In genomic region chr17:35651467-35651866, GRCh38 we compare ENCODE assay signal across 7 cellular contexts.
"Had no signal": no experiment of that assay in that cellular context is flagged by ENCODE, and none has a peak within 500 bp of the region (broad histone marks: within the 10 kb centered on the region; RNA-seq: fewer than 3 reads in every experiment).

No MANE protein-coding gene starts in this region.

- DNase-seq: GDM1, GF-D8 had no signal

- ATAC-seq: GM12878 had no signal

- H3K4me3 ChIP-seq: GM12878 had no signal

- FAIRE-seq: GM12878, GM12891, GM12892, GM18507, GM19239 had no signal
